ENCODE assay signal across 25 cellular contexts in genomic region chr6:89836637-89837222, GRCh38. TPM values are rescaled to one million over a fixed set of nuclear protein-coding genes. Genes with fewer than 3 reads are reported as not detected.
DNase-seq lines count a peak whose midpoint lies in the region; ATAC-seq, FAIRE-seq and TF ChIP-seq lines count a peak whose summit lies in the region.
"Had no signal": no experiment of that assay in that cellular context is flagged by ENCODE, and none has a peak within 500 bp of the region (broad histone marks: within the 10 kb centered on the region; RNA-seq: fewer than 3 reads in every experiment).

No MANE protein-coding gene starts in this region.

- CTCF ChIA-PET in GM12878 (lab: Yijun Ruan, JAX) = interaction anchor here (0.5 to 0.9 kb wide), 4 partner anchors 17 to 463 kb away, joined by 3 to 4 read pairs (median 3); partner anchors contain the start of gene MDN1

- peaks cover 0 to 8% of the 10 kb centered on the region in 2 experiments; a peak in 2 of 4 replicates for H3K36me3 ChIP-seq in GM12878 (ENCODE audit: control insufficient read depth in 2 of 2, insufficient read depth in 2 of 2, low read length in 1 of 2)

- TF ChIP-seq EP300 in GM12878 (IDR thresholded peaks at IDR 0.05; ENCODE audit: borderline replicate concordance in 1 of 2, control insufficient read depth in 1 of 2, low read depth in 2 of 2, low read length in 2 of 2) = no peak

- H3K4me1 ChIP-seq in GM12878 (ENCODE audit: control insufficient read depth, insufficient read depth, low read length) = peaks cover 24% of the 10 kb centered on the region
- H3K4me1 ChIP-seq: sigmoid colon had no signal

- no peak for FAIRE-seq in GM12878 (lab: Jason Lieb, UNC)

- no peak overlapping the region for H3K4me2 ChIP-seq in GM12878 (ENCODE audit: control insufficient read depth, insufficient read depth)

- DNase-seq in activated T-cell treated with anti-CD3 and anti-CD28 coated beads, Interleukin-2, amount 50 U/mL, for 4 hours = no peak
- DNase-seq in activated T-cell treated with anti-CD3 and anti-CD28 coated beads, Interleukin-2, amount 50 U/mL, for 72 hours = no peak
- DNase-seq in GM12878 (ENCODE audit: low read depth, low spot score) = no peak
- DNase-seq in osteocyte (ENCODE audit: extremely low spot score, unreplicated experiment) = peak; percentile 42
- DNase-seq in middle frontal gyrus (ENCODE audit: extremely low spot score, low spot score) = no peak
- DNase-seq: activated CD8-positive, alpha-beta memory T cell treated with anti-CD3 and anti-CD28 coated beads, Interleukin-2, amount 50 U/mL, for 4 hours; amniotic stem cell; caudate nucleus; COR-L47; MM.1S; NCI-H1930; NCI-H446 treated with DMSO at 0.1 percent for 48 hours; NK-92 treated with Interleukin-12 subunit alpha and Interleukin-12 subunit beta, amount 100 ng/mL, for 24 hours; nucleus accumbens; sigmoid colon; stimulated activated CD4-positive, alpha-beta T cell treated with anti-CD3 and anti-CD28 coated beads, Interleukin-1b, Interleukin-23, amount 100 ng/mL, for 48 hours; substantia nigra had no signal

- H4K20me1 ChIP-seq in GM12878 (ENCODE audit: control insufficient read depth, insufficient read depth) = no peaks in the 10 kb centered on the region

- TF ChIP-seq POLR2A in GM12878 (IDR thresholded peaks at IDR 0.05; ENCODE audit: low read depth, low read length) = no peak

- POLR2A ChIA-PET in GM12878 (lab: Charles Lee) = interaction anchor here (1.8 kb wide), 1 partner anchor 17 kb away, joined by 7 read pairs; the partner anchor contains the start of gene MDN1

- H3K4me3 ChIP-seq in GM12878 = no peak overlapping the region
- H3K4me3 ChIP-seq: sigmoid colon had no signal

- SMC1A ChIA-PET in GM12878 (lab: Charles Lee; ENCODE audit: uncharacterized antibody, unreplicated experiment) = no interaction called here

- RAD21 ChIA-PET in GM12878 (lab: Charles Lee; ENCODE audit: unreplicated experiment) = interaction anchor here (0.6 kb wide), 1 partner anchor 24 kb away, joined by 3 read pairs; no protein-coding TSS in a partner anchor

- H3K4me1 Mint-ChIP-seq in activated T-cell treated with anti-CD3 and anti-CD28 coated beads, Interleukin-2, amount 50 U/mL, for 4 hours (ENCODE audit: low read depth) = peaks cover 52% of the 10 kb centered on the region
- peaks cover 58% of the 10 kb centered on the region for H3K4me1 Mint-ChIP-seq in activated T-cell treated with anti-CD3 and anti-CD28 coated beads, Interleukin-2, amount 50 U/mL, for 72 hours (ENCODE audit: low read depth)
- H3K4me1 Mint-ChIP-seq in osteocyte (ENCODE audit: unreplicated experiment) = peaks cover 3% of the 10 kb centered on the region

- peaks cover 17% of the 10 kb centered on the region for H3K79me2 ChIP-seq in GM12878 (ENCODE audit: control insufficient read depth, insufficient read depth, low read length)

- H3K9ac ChIP-seq in GM12878 (ENCODE audit: control insufficient read depth, insufficient read depth, low read length) = no peak overlapping the region

- TF ChIP-seq RAD21 in GM12878 (IDR thresholded peaks at IDR 0.05; ENCODE audit: insufficient read depth, low read depth, low read length) = no peak

- intact Hi-C loops in GM12878 (cut with micrococcal nuclease; ENCODE audit: unreplicated experiment) = no loop called here

- no peak overlapping the region for H3K27ac Mint-ChIP-seq in activated T-cell treated with anti-CD3 and anti-CD28 coated beads, Interleukin-2, amount 50 U/mL, for 72 hours
- no peak overlapping the region for H3K27ac Mint-ChIP-seq in osteocyte (ENCODE audit: unreplicated experiment)
- H3K27ac Mint-ChIP-seq: mesothelial cell of epicardium had no signal

- no peak for ATAC-seq in activated T-cell treated with anti-CD3 and anti-CD28 coated beads, Interleukin-2, amount 50 U/mL, for 4 hours
- ATAC-seq in activated T-cell treated with anti-CD3 and anti-CD28 coated beads, Interleukin-2, amount 50 U/mL, for 72 hours (replicated peaks in 1 of 2) = no peak
- ATAC-seq in GM18868 (IDR thresholded peaks at IDR 0.05; ENCODE audit: unreplicated experiment) (peak; percentile 42), GM12878 (no peak), HG03175 (IDR thresholded peaks at IDR 0.05; ENCODE audit: unreplicated experiment) (no peak), GM19351 (IDR thresholded peaks at IDR 0.05; ENCODE audit: unreplicated experiment) (no peak)
- ATAC-seq: activated CD4-positive, CD25-positive, alpha-beta regulatory T cell treated with anti-CD3 and anti-CD28 coated beads, Interleukin-2, amount 50 U/mL, for 24 hours had no signal

- peaks cover 29% of the 10 kb centered on the region for H3K36me3 Mint-ChIP-seq in activated T-cell treated with anti-CD3 and anti-CD28 coated beads, Interleukin-2, amount 50 U/mL, for 4 hours (ENCODE audit: insufficient read depth)
- peaks cover 16 to 48% of the 10 kb centered on the region in 2 donors for H3K36me3 Mint-ChIP-seq in activated T-cell treated with anti-CD3 and anti-CD28 coated beads, Interleukin-2, amount 50 U/mL, for 72 hours (ENCODE audit: insufficient read depth in 2 of 2)
- peaks cover 27% of the 10 kb centered on the region for H3K36me3 Mint-ChIP-seq in osteocyte (ENCODE audit: unreplicated experiment)

- no peak overlapping the region for H3K27ac ChIP-seq in GM12878 (ENCODE audit: control insufficient read depth, insufficient read depth)
- H3K27ac ChIP-seq: RWPE1, sigmoid colon had no signal

- H2AFZ ChIP-seq in GM12878 (ENCODE audit: control insufficient read depth, low read depth, low read length) = no peak overlapping the region

- in situ Hi-C loops in GM12878 (cut with MboI) = loop anchor here (10.0 kb wide), 1 partner anchor 448 kb away; no protein-coding TSS in a partner anchor

- no TSS peak for BruUV-seq in GM12878 (replicated peaks; lab: Mats Ljungman, UMichigan)

- TF ChIP-seq CTCF in GM12878 (IDR thresholded peaks at IDR 0.05 in 2 of 3, conservative IDR thresholded peaks at IDR 0.05 in 1 of 3; ENCODE audit: control insufficient read depth in 2 of 3, extremely low read depth in 1 of 3, insufficient read depth in 1 of 3, low read depth in 3 of 3, low read length in 3 of 3) (no peak), osteocyte (IDR thresholded peaks at IDR 0.05) (no peak)

- no peaks in the 10 kb centered on the region for H3K9me3 Mint-ChIP-seq in activated T-cell treated with anti-CD3 and anti-CD28 coated beads, Interleukin-2, amount 50 U/mL, for 4 hours
- H3K9me3 Mint-ChIP-seq in activated T-cell treated with anti-CD3 and anti-CD28 coated beads, Interleukin-2, amount 50 U/mL, for 72 hours = no peaks in the 10 kb centered on the region
- no peaks in the 10 kb centered on the region for H3K9me3 Mint-ChIP-seq in osteocyte (ENCODE audit: unreplicated experiment)
- H3K9me3 Mint-ChIP-seq: mesothelial cell of epicardium had no signal

- no peaks in the 10 kb centered on the region for H3K9me3 ChIP-seq in GM12878 (replicated peaks; ENCODE audit: control insufficient read depth, insufficient read depth, low read length)
- H3K9me3 ChIP-seq: sigmoid colon had no signal

- peak overlapping the region; percentile 11 for H3K4me3 Mint-ChIP-seq in activated T-cell treated with anti-CD3 and anti-CD28 coated beads, Interleukin-2, amount 50 U/mL, for 4 hours
- H3K4me3 Mint-ChIP-seq in activated T-cell treated with anti-CD3 and anti-CD28 coated beads, Interleukin-2, amount 50 U/mL, for 72 hours = peak overlapping the region in 1 of 2 donors; percentile 10
- no peak overlapping the region for H3K4me3 Mint-ChIP-seq in osteocyte (ENCODE audit: unreplicated experiment)
- H3K4me3 Mint-ChIP-seq: mesothelial cell of epicardium had no signal

- H3K27me3 ChIP-seq in GM12878 (replicated peaks in 1 of 2; ENCODE audit: control insufficient read depth in 2 of 2, insufficient read depth in 2 of 2, low read length in 1 of 2) = no peaks in the 10 kb centered on the region
- H3K27me3 ChIP-seq: sigmoid colon had no signal

- no peaks in the 10 kb centered on the region for H3K27me3 Mint-ChIP-seq in activated T-cell treated with anti-CD3 and anti-CD28 coated beads, Interleukin-2, amount 50 U/mL, for 4 hours (ENCODE audit: low read depth)
- H3K27me3 Mint-ChIP-seq in activated T-cell treated with anti-CD3 and anti-CD28 coated beads, Interleukin-2, amount 50 U/mL, for 72 hours (ENCODE audit: low read depth) = no peaks in the 10 kb centered on the region
- no peaks in the 10 kb centered on the region for H3K27me3 Mint-ChIP-seq in osteocyte (ENCODE audit: unreplicated experiment)

- WGBS in GM12878 (ENCODE audit: insufficient coverage, insufficient replicate concordance, low lambda C conversion rate, missing lambda C conversion rate) = 83% methylated on average over 8 of the region's 8 CpGs

RNA-seq across cellular contexts. Expression of gene CASP8AP2, which starts 7.0 kb away (rescaled TPM):
- 10 to 100 TPM; 19.3 to 22.2 (median 19.5) TPM for total RNA-seq in activated T-cell treated with anti-CD3 and anti-CD28 coated beads, Interleukin-2, amount 50 U/mL, for 4 hours
- 10 to 100 TPM; 27.2 to 36.1 TPM for total RNA-seq in activated T-cell treated with anti-CD3 and anti-CD28 coated beads, Interleukin-2, amount 50 U/mL, for 72 hours
- 59.6 and 59.9 TPM in 2 replicates for total RNA-seq in GM12878 (2013; cell fraction: nucleolus; rRNA removed)
- total RNA-seq in GM12878 (2014; rRNA removed) = 13.3 and 15.3 TPM in 2 replicates
- total RNA-seq in GM12878 (2014; rRNA removed; fragmentation: Illumina TruSeq; extraction: Trizol) = 27.3 and 28.6 TPM in 2 replicates
- 18.0 and 18.7 TPM in 2 replicates for total RNA-seq in GM12878 (2021)
- 3.0 TPM for polyA plus RNA-seq in GM12878 (2011; ENCODE audit: low read depth)
- polyA plus RNA-seq in GM12878 (2011; rRNA removed) = 12.0 and 18.8 TPM in 2 replicates
- 3.1 and 3.2 TPM in 2 replicates for polyA plus RNA-seq in GM12878 (2011; cell fraction: cytosol; rRNA removed)
- 10.4 and 13.2 TPM in 2 replicates for polyA plus RNA-seq in GM12878 (2011; cell fraction: nucleus; rRNA removed)
- polyA plus RNA-seq in GM12878 (2012) = 4.6 and 7.8 TPM in 2 replicates
- polyA plus RNA-seq in GM12878 (2014; fragmentation: Illumina TruSeq; extraction: Trizol) = 18.8 and 24.3 TPM in 2 replicates
- 10 to 100 TPM; 12.1 to 15.5 TPM for polyA plus RNA-seq in GM12878 (2014; fragmentation: Nextera tagmentation; extraction: Ambion mirVana)
- polyA plus RNA-seq in GM12878 (2014; rRNA removed) = 10.0 and 11.1 TPM in 2 replicates
- polyA plus RNA-seq in GM12878 (2016; fragmentation: Nextera tagmentation; extraction: Ambion mirVana) = 10 to 100 TPM; 28.7 TPM
- polyA minus RNA-seq in GM12878 (2011; rRNA and poly(A)+ RNA removed) = 20.9 and 25.2 TPM in 2 replicates
- 5.5 and 6.5 TPM in 2 replicates for polyA minus RNA-seq in GM12878 (2011; cell fraction: cytosol; rRNA and poly(A)+ RNA removed)
- 14.9 and 25.1 TPM in 2 replicates for polyA minus RNA-seq in GM12878 (2011; cell fraction: nucleus; rRNA and poly(A)+ RNA removed)
- 15.0 and 15.2 TPM in 2 replicates for total RNA-seq in osteocyte

RNA-seq across cellular contexts. Expression of gene MDN1, which starts 17.1 kb away (rescaled TPM):
- total RNA-seq in activated T-cell treated with anti-CD3 and anti-CD28 coated beads, Interleukin-2, amount 50 U/mL, for 4 hours = 10 to 100 TPM; 74.7 to 93.0 (median 86.3) TPM
- 10 to 100 TPM; 41.0 to 48.2 TPM for total RNA-seq in activated T-cell treated with anti-CD3 and anti-CD28 coated beads, Interleukin-2, amount 50 U/mL, for 72 hours
- 114 and 120 TPM in 2 replicates for total RNA-seq in GM12878 (2013; cell fraction: nucleolus; rRNA removed)
- total RNA-seq in GM12878 (2014; rRNA removed) (30.9 and 32.8 TPM in 2 replicates), GM12878 (2014; rRNA removed; fragmentation: Illumina TruSeq; extraction: Trizol) (30.5 and 31.9 TPM in 2 replicates), GM12878 (2021) (44.2 and 50.1 TPM in 2 replicates), osteocyte (30.8 and 33.4 TPM in 2 replicates)
- polyA plus RNA-seq in GM12878 (2011; ENCODE audit: low read depth) = 10.2 TPM
- polyA plus RNA-seq in GM12878 (2011; rRNA removed) (24.6 and 26.4 TPM in 2 replicates), GM12878 (2014; fragmentation: Illumina TruSeq; extraction: Trizol) (27.1 and 28.4 TPM in 2 replicates), GM12878 (2014; fragmentation: Nextera tagmentation; extraction: Ambion mirVana) (10 to 100 TPM; 19.0 to 19.6 TPM), GM12878 (2014; rRNA removed) (15.2 and 17.9 TPM in 2 replicates), GM12878 (2016; fragmentation: Nextera tagmentation; extraction: Ambion mirVana) (10 to 100 TPM; 14.3 to 15.1 TPM)
- 13.7 and 20.1 TPM in 2 replicates for polyA plus RNA-seq in GM12878 (2011; cell fraction: cytosol; rRNA removed)
- 64.7 and 86.5 TPM in 2 replicates for polyA plus RNA-seq in GM12878 (2011; cell fraction: nucleus; rRNA removed)
- 21.2 and 21.5 TPM in 2 replicates for polyA plus RNA-seq in GM12878 (2012)
- polyA minus RNA-seq in GM12878 (2011; rRNA and poly(A)+ RNA removed) = 28.2 and 37.7 TPM in 2 replicates
- 13.6 and 17.8 TPM in 2 replicates for polyA minus RNA-seq in GM12878 (2011; cell fraction: cytosol; rRNA and poly(A)+ RNA removed)
- polyA minus RNA-seq in GM12878 (2011; cell fraction: nucleus; rRNA and poly(A)+ RNA removed) = 35.8 and 59.0 TPM in 2 replicates

RNA-seq across cellular contexts. Expression of gene GJA10, which starts 57.5 kb away (rescaled TPM):
- total RNA-seq in activated T-cell treated with anti-CD3 and anti-CD28 coated beads, Interleukin-2, amount 50 U/mL, for 4 hours = not detected
- total RNA-seq in activated T-cell treated with anti-CD3 and anti-CD28 coated beads, Interleukin-2, amount 50 U/mL, for 72 hours = not detected
- total RNA-seq in GM12878 (2013; cell fraction: nucleolus; rRNA removed) = not detected in 2 replicates
- total RNA-seq in GM12878 (2014; rRNA removed) (not detected in 2 replicates), GM12878 (2014; rRNA removed; fragmentation: Illumina TruSeq; extraction: Trizol) (not detected in 2 replicates), GM12878 (2021) (not detected in 2 replicates), osteocyte (not detected in 2 replicates)
- polyA plus RNA-seq in GM12878 (2011; ENCODE audit: low read depth) = not detected
- polyA plus RNA-seq in GM12878 (2011; rRNA removed) (not detected in 2 replicates), GM12878 (2014; fragmentation: Illumina TruSeq; extraction: Trizol) (not detected in 2 replicates), GM12878 (2014; fragmentation: Nextera tagmentation; extraction: Ambion mirVana) (not detected), GM12878 (2014; rRNA removed) (not detected in 2 replicates), GM12878 (2016; fragmentation: Nextera tagmentation; extraction: Ambion mirVana) (not detected)
- polyA plus RNA-seq in GM12878 (2011; cell fraction: cytosol; rRNA removed) = not detected in 2 replicates
- polyA plus RNA-seq in GM12878 (2011; cell fraction: nucleus; rRNA removed) = not detected in 2 replicates
- polyA plus RNA-seq in GM12878 (2012) = not detected in 2 replicates
- not detected in 2 replicates for polyA minus RNA-seq in GM12878 (2011; rRNA and poly(A)+ RNA removed)
- not detected in 2 replicates for polyA minus RNA-seq in GM12878 (2011; cell fraction: cytosol; rRNA and poly(A)+ RNA removed)
- not detected in 2 replicates for polyA minus RNA-seq in GM12878 (2011; cell fraction: nucleus; rRNA and poly(A)+ RNA removed)
- total RNA-seq: kidney epithelial cell, mesothelial cell of epicardium, sigmoid colon had no signal
- polyA plus RNA-seq: AG04450, sigmoid colon had no signal
